In the genomic region with DNA sequence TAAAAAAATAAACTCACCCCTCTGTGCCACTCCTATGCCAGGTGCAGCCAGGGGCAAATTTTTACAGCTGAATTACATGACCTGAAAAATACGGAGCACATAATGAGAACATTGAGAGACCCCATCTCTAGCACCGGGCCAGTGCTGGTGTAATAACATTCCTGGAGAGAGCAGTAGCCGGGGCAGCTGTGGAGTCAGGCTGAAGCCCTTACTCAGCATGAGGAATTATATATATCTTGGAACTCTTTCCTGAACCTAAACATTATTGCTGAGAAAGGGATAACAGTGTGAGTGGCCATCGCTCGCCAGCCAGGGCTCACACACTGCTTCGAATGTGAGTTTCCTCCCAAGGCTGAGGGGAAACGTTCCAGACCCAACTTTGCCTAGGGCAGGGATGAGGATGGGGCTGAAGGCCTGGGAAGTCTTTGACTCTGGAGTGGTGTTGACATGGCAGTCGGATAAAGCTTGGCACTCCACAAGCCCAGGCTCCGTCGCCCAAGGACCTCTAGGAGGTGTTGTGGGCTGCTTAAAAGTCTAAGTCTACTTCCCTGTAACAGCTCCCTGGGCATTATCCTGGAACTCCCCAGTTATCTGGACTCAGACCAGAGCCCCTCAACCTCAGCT, we compare ENCODE assay signal across 22 cellular contexts.
DNase-seq lines count a peak whose midpoint lies in the region; TF ChIP-seq lines count a peak whose summit lies in the region.
"Had no signal": no experiment of that assay in that cellular context is flagged by ENCODE, and none has a peak within 500 bp of the region (broad histone marks: within the 10 kb centered on the region; RNA-seq: fewer than 3 reads in every experiment).

No MANE protein-coding gene starts in this region.

- H3K4me1 ChIP-seq in SJCRH30 (peaks cover 85% of the 10 kb centered on the region), smooth muscle cell (ENCODE audit: low read depth) (peaks cover 19% of the 10 kb centered on the region)

- H3K27ac ChIP-seq in SJCRH30 = peak overlapping the region; percentile 86
- H3K27ac ChIP-seq in smooth muscle cell (ENCODE audit: low read depth) = peak overlapping the region; percentile 50
- H3K27ac ChIP-seq: foreskin keratinocyte, KMS-11 had no signal

- H2AFZ ChIP-seq in smooth muscle cell (ENCODE audit: low read depth) = peak overlapping the region; percentile 21

- H3K4me3 ChIP-seq in SJCRH30 (no peak overlapping the region), fibroblast of pulmonary artery (replicated peaks; ENCODE audit: low read depth, low read length) (no peak overlapping the region), smooth muscle cell (no peak overlapping the region)
- H3K4me3 ChIP-seq: mucosa of descending colon, prostate gland had no signal

- WGBS in smooth muscle cell (ENCODE audit: low lambda C conversion rate) = 30% methylated on average over 10 of the region's 10 CpGs

- TF ChIP-seq CTCF in fibroblast of pulmonary artery (IDR thresholded peaks at IDR 0.05; ENCODE audit: low read length, missing control alignments) (no peak), smooth muscle cell (IDR thresholded peaks at IDR 0.05; ENCODE audit: borderline replicate concordance, insufficient read depth, poor library complexity, severe bottlenecking) (peak; percentile 10)

- H3K27me3 ChIP-seq in SJCRH30 (no peaks in the 10 kb centered on the region), smooth muscle cell (ENCODE audit: low read depth) (no peaks in the 10 kb centered on the region)
- H3K27me3 ChIP-seq: foreskin keratinocyte had no signal

- H3K9me3 ChIP-seq in SJCRH30 (replicated peaks) = no peaks in the 10 kb centered on the region
- H3K9me3 ChIP-seq in smooth muscle cell (replicated peaks; ENCODE audit: low read depth) = no peaks in the 10 kb centered on the region
- H3K9me3 ChIP-seq: mucosa of descending colon, prostate gland had no signal

- no peaks in the 10 kb centered on the region for H4K20me1 ChIP-seq in smooth muscle cell (ENCODE audit: low read depth)

- peak overlapping the region; percentile 55 for H3K4me2 ChIP-seq in smooth muscle cell
- H3K4me2 ChIP-seq: KMS-11 had no signal

- peaks cover 18% of the 10 kb centered on the region for H3F3A ChIP-seq in smooth muscle cell (ENCODE audit: low read depth)

- H3K36me3 ChIP-seq in SJCRH30 (no peaks in the 10 kb centered on the region), smooth muscle cell (ENCODE audit: low read depth) (no peaks in the 10 kb centered on the region)
- H3K36me3 ChIP-seq: prostate gland had no signal

- DNase-seq in DMS 273 (lab: John Stamatoyannopoulos, UW; ENCODE audit: unreplicated experiment) (peak; percentile 17), DMS 273 treated with DMSO at 0.1 percent for 48 hours (lab: John Stamatoyannopoulos, UW) (no peak), SJCRH30 (peak; percentile 65 to 73), fibroblast of pulmonary artery (ENCODE audit: low read depth) (peak; percentile 22), smooth muscle cell (lab: John Stamatoyannopoulos, UW; ENCODE audit: unreplicated experiment) (peak; percentile 14), NAMALWA (ENCODE audit: low spot score) (no peak), Ammon's horn (ENCODE audit: low spot score) (no peak), HuH-7 (ENCODE audit: low spot score) (no peak)
- DNase-seq: 8988T; activated CD4-positive, alpha-beta T cell treated with anti-CD3 and anti-CD28 coated beads for 48 hours; activated naive CD4-positive, alpha-beta T cell treated with anti-CD3 and anti-CD28 coated beads, Interleukin-2, amount 10 ng/mL, durations not matched to agents 7 days and 5 days; activated T-cell treated with anti-CD3 and anti-CD28 coated beads, Interleukin-2, amount 50 U/mL, for 72 hours; AML-193; amygdala; CD8-positive, alpha-beta memory T cell; foreskin keratinocyte; mucosa of descending colon; NCI-H1930; NCI-H2227 treated with DMSO at 0.1 percent for 48 hours; stimulated activated CD4-positive, alpha-beta T cell treated with anti-CD3 and anti-CD28 coated beads, Interleukin-1b, Interleukin-23, amount 100 ng/mL, for 48 hours had no signal

- no peaks in the 10 kb centered on the region for H3K79me2 ChIP-seq in smooth muscle cell (ENCODE audit: low read depth)

- H3K9ac ChIP-seq in smooth muscle cell (ENCODE audit: low read depth) = no peak overlapping the region
- H3K9ac ChIP-seq: KMS-11 had no signal

Comparison
In these comparisons a context has a peak if more than half of its experiments do, and no peak if none do; other contexts are left out.
1. DNase-seq: peak in DMS 273 (single experiment), SJCRH30 (2 of 2), fibroblast of pulmonary artery (single experiment) and smooth muscle cell (single experiment); none in DMS 273 treated with DMSO at 0.1 percent for 48 hours (single experiment), NAMALWA (single experiment), Ammon's horn (single experiment) and HuH-7 (single experiment).